30 cellular contexts compared by ENCODE assay signal in genomic region chr5:24364711-24365110, GRCh38.
DNase-seq lines count a peak whose midpoint lies in the region; ATAC-seq and TF ChIP-seq lines count a peak whose summit lies in the region.
"Had no signal": no experiment of that assay in that cellular context is flagged by ENCODE, and none has a peak within 500 bp of the region (broad histone marks: within the 10 kb centered on the region; RNA-seq: fewer than 3 reads in every experiment).

No MANE protein-coding gene starts in this region.

- no peaks in the 10 kb centered on the region for H3K4me1 Mint-ChIP-seq in activated T-helper 1 cell treated with anti-CD3 and anti-CD28 coated beads, Interleukin-12 subunit alpha, Interleukin-12 subunit beta, Interleukin-2, Interleukin-4 antibody, amounts not matched to agents 30 ng/mL and 10 ng/mL and 1 ng/mL, durations not matched to agents 14 hours and 24 hours and 36 hours (ENCODE audit: low read depth)
- H3K4me1 Mint-ChIP-seq: activated B cell treated with CpG ODN at 0.5 μM for 24 hours; activated CD8-positive, alpha-beta memory T cell treated with anti-CD3 and anti-CD28 coated beads, Interleukin-2, amount 10 ng/mL, durations not matched to agents 7 days and 5 days; GM23338; immature natural killer cell; stimulated activated naive B cell treated with anti-CD40 and anti-IgM and Interleukin-4, amounts not matched to agents 10 μg/mL and 1 μg/mL and 100 μg/mL, for 72 hours had no signal

- H3K36me3 ChIP-seq in upper lobe of right lung, result no peaks in the 10 kb centered on the region
- H3K36me3 ChIP-seq: adrenal gland; BLaER1 treated with 17β-estradiol and CSF1 and Interleukin-3, amounts not matched to agents 10 nM and 100 nM; esophagus squamous epithelium; neutrophil; sigmoid colon had no signal

- ATAC-seq in left cardiac atrium (peak; percentile 27 to 59), left ventricle myocardium superior (no peak), upper lobe of right lung (peak; percentile 19), GM21528 (IDR thresholded peaks at IDR 0.05; ENCODE audit: low FRiP score, unreplicated experiment) (no peak)
- ATAC-seq: activated CD8-positive, alpha-beta memory T cell treated with anti-CD3 and anti-CD28 coated beads, Interleukin-2, amount 10 ng/mL, durations not matched to agents 7 days and 5 days; GM23338 had no signal

- no peaks in the 10 kb centered on the region for H3K9me3 ChIP-seq in upper lobe of right lung
- H3K9me3 ChIP-seq: adrenal gland; BLaER1 treated with 17β-estradiol and CSF1 and Interleukin-3, amounts not matched to agents 10 nM and 100 nM; neutrophil; sigmoid colon had no signal

- intact Hi-C loops in left cardiac atrium (cut with DNase I) (no loop called here), left ventricle myocardium superior (cut with micrococcal nuclease) (no loop called here), upper lobe of right lung (cut with DNase I) (no loop called here)
- intact Hi-C loops in activated T-helper 1 cell treated with anti-CD3 and anti-CD28 coated beads, Interleukin-12 subunit alpha, Interleukin-12 subunit beta, Interleukin-2, Interleukin-4 antibody, amounts not matched to agents 30 ng/mL and 10 ng/mL and 1 ng/mL, durations not matched to agents 14 hours and 24 hours and 36 hours (cut with micrococcal nuclease), result no loop called here

- H3K4me3 Mint-ChIP-seq in activated T-helper 1 cell treated with anti-CD3 and anti-CD28 coated beads, Interleukin-12 subunit alpha, Interleukin-12 subunit beta, Interleukin-2, Interleukin-4 antibody, amounts not matched to agents 30 ng/mL and 10 ng/mL and 1 ng/mL, durations not matched to agents 14 hours and 24 hours and 36 hours, result no peak overlapping the region
- H3K4me3 Mint-ChIP-seq: activated B cell treated with CpG ODN at 0.5 μM for 24 hours; activated CD8-positive, alpha-beta memory T cell treated with anti-CD3 and anti-CD28 coated beads, Interleukin-2, amount 10 ng/mL, durations not matched to agents 7 days and 5 days; activated naive CD4-positive, alpha-beta T cell treated with anti-CD3 and anti-CD28 coated beads for 36 hours; brain; GM23338; immature natural killer cell; stimulated activated naive B cell treated with anti-CD40 and anti-IgM and Interleukin-4, amounts not matched to agents 10 μg/mL and 1 μg/mL and 100 μg/mL, for 72 hours had no signal

- no peak overlapping the region for H3K4me3 ChIP-seq in upper lobe of right lung
- H3K4me3 ChIP-seq: adrenal gland; BLaER1 treated with 17β-estradiol and CSF1 and Interleukin-3, amounts not matched to agents 10 nM and 100 nM; esophagus squamous epithelium; GM23338; sigmoid colon had no signal

- H3K4me1 ChIP-seq in upper lobe of right lung, result no peaks in the 10 kb centered on the region
- H3K4me1 ChIP-seq: adrenal gland; BLaER1 treated with 17β-estradiol and CSF1 and Interleukin-3, amounts not matched to agents 10 nM and 100 nM; esophagus squamous epithelium; sigmoid colon had no signal

- H3K36me3 Mint-ChIP-seq in activated T-helper 1 cell treated with anti-CD3 and anti-CD28 coated beads, Interleukin-12 subunit alpha, Interleukin-12 subunit beta, Interleukin-2, Interleukin-4 antibody, amounts not matched to agents 30 ng/mL and 10 ng/mL and 1 ng/mL, durations not matched to agents 14 hours and 24 hours and 36 hours (ENCODE audit: low read depth), result no peaks in the 10 kb centered on the region
- H3K36me3 Mint-ChIP-seq: brain; stimulated activated naive B cell treated with anti-CD40 and anti-IgM and Interleukin-4, amounts not matched to agents 10 μg/mL and 1 μg/mL and 100 μg/mL, for 72 hours had no signal

- DNase-seq in left cardiac atrium, result no peak
- DNase-seq in left ventricle myocardium superior, result no peak
- DNase-seq in NCI-H2227 treated with DMSO at 0.1 percent for 48 hours (lab: John Stamatoyannopoulos, UW), result peak; percentile 1
- peak; percentile 8 for DNase-seq in SK-N-DZ (ENCODE audit: low spot score)
- DNase-seq in upper lobe of right lung, result no peak
- DNase-seq in activated naive CD4-positive, alpha-beta T cell treated with Interleukin-2 at 50 U/mL for 16 hours, result no peak
- DNase-seq in activated T-helper 1 cell treated with anti-CD3 and anti-CD28 coated beads, Interleukin-12 subunit alpha, Interleukin-12 subunit beta, Interleukin-2, Interleukin-4 antibody, amounts not matched to agents 30 ng/mL and 10 ng/mL and 1 ng/mL, durations not matched to agents 14 hours and 24 hours and 36 hours (ENCODE audit: low spot score), result no peak
- DNase-seq: ACHN; activated B cell treated with CpG ODN at 0.5 μM for 24 hours; activated CD8-positive, alpha-beta memory T cell treated with anti-CD3 and anti-CD28 coated beads, Interleukin-2, amount 10 ng/mL, durations not matched to agents 7 days and 5 days; activated naive CD4-positive, alpha-beta T cell treated with anti-CD3 and anti-CD28 coated beads for 36 hours; activated T-cell treated with anti-CD3 and anti-CD28 coated beads, Interleukin-2, amount 50 U/mL, for 48 hours; adrenal gland; cerebellar nuclear complex; esophagus squamous epithelium; foreskin melanocyte; hippocampal formation; immature natural killer cell; NCI-H1048; NCI-H82; Right ventricle myocardium superior; sigmoid colon; stimulated activated CD4-positive, alpha-beta T cell treated with anti-CD3 and anti-CD28 coated beads, Interleukin-4, amount 100 ng/mL, for 4 hours; stimulated activated naive B cell treated with anti-CD40 and anti-IgM and Interleukin-4, amounts not matched to agents 10 μg/mL and 1 μg/mL and 100 μg/mL, for 72 hours; SW 1271 had no signal

- H3K27me3 ChIP-seq in upper lobe of right lung, result no peaks in the 10 kb centered on the region
- H3K27me3 ChIP-seq: adrenal gland; BLaER1 treated with 17β-estradiol and CSF1 and Interleukin-3, amounts not matched to agents 10 nM and 100 nM; esophagus squamous epithelium; neutrophil; sigmoid colon had no signal

- no peaks in the 10 kb centered on the region for H3K27me3 Mint-ChIP-seq in activated T-helper 1 cell treated with anti-CD3 and anti-CD28 coated beads, Interleukin-12 subunit alpha, Interleukin-12 subunit beta, Interleukin-2, Interleukin-4 antibody, amounts not matched to agents 30 ng/mL and 10 ng/mL and 1 ng/mL, durations not matched to agents 14 hours and 24 hours and 36 hours (ENCODE audit: insufficient read depth)
- H3K27me3 Mint-ChIP-seq: activated B cell treated with CpG ODN at 0.5 μM for 24 hours; activated CD8-positive, alpha-beta memory T cell treated with anti-CD3 and anti-CD28 coated beads, Interleukin-2, amount 10 ng/mL, durations not matched to agents 7 days and 5 days; stimulated activated naive B cell treated with anti-CD40 and anti-IgM and Interleukin-4, amounts not matched to agents 10 μg/mL and 1 μg/mL and 100 μg/mL, for 72 hours had no signal

- peaks cover 12% of the 10 kb centered on the region for H3K9me3 Mint-ChIP-seq in activated T-helper 1 cell treated with anti-CD3 and anti-CD28 coated beads, Interleukin-12 subunit alpha, Interleukin-12 subunit beta, Interleukin-2, Interleukin-4 antibody, amounts not matched to agents 30 ng/mL and 10 ng/mL and 1 ng/mL, durations not matched to agents 14 hours and 24 hours and 36 hours
- H3K9me3 Mint-ChIP-seq: GM23338 had no signal

- no peak overlapping the region for H3K27ac ChIP-seq in upper lobe of right lung
- H3K27ac ChIP-seq: adrenal gland; BLaER1 treated with 17β-estradiol and CSF1 and Interleukin-3, amounts not matched to agents 10 nM and 100 nM; esophagus squamous epithelium; neutrophil; sigmoid colon had no signal

- H3K27ac Mint-ChIP-seq in activated T-helper 1 cell treated with anti-CD3 and anti-CD28 coated beads, Interleukin-12 subunit alpha, Interleukin-12 subunit beta, Interleukin-2, Interleukin-4 antibody, amounts not matched to agents 30 ng/mL and 10 ng/mL and 1 ng/mL, durations not matched to agents 14 hours and 24 hours and 36 hours, result no peak overlapping the region
- H3K27ac Mint-ChIP-seq: activated B cell treated with CpG ODN at 0.5 μM for 24 hours; activated CD8-positive, alpha-beta memory T cell treated with anti-CD3 and anti-CD28 coated beads, Interleukin-2, amount 10 ng/mL, durations not matched to agents 7 days and 5 days; activated naive CD4-positive, alpha-beta T cell treated with anti-CD3 and anti-CD28 coated beads for 36 hours; GM23338; immature natural killer cell; stimulated activated naive B cell treated with anti-CD40 and anti-IgM and Interleukin-4, amounts not matched to agents 10 μg/mL and 1 μg/mL and 100 μg/mL, for 72 hours had no signal

- no peak for TF ChIP-seq CTCF in upper lobe of right lung (IDR thresholded peaks at IDR 0.05)

Comparison
In these comparisons a context has a peak if more than half of its experiments do, and no peak if none do; other contexts are left out.
1. ATAC-seq: peak in left cardiac atrium (2 of 2) and upper lobe of right lung (single experiment); none in left ventricle myocardium superior (single experiment) and GM21528 (single experiment).
2. DNase-seq: peak in NCI-H2227 treated with DMSO at 0.1 percent for 48 hours (single experiment) and SK-N-DZ (single experiment); none in left cardiac atrium (single experiment), left ventricle myocardium superior (single experiment), upper lobe of right lung (single experiment), activated naive CD4-positive, alpha-beta T cell treated with Interleukin-2 at 50 U/mL for 16 hours (single experiment) and activated T-helper 1 cell treated with anti-CD3 and anti-CD28 coated beads, Interleukin-12 subunit alpha, Interleukin-12 subunit beta, Interleukin-2, Interleukin-4 antibody, amounts not matched to agents 30 ng/mL and 10 ng/mL and 1 ng/mL, durations not matched to agents 14 hours and 24 hours and 36 hours (single experiment).